Comparison of ENCODE assay signal across 1 cellular context in the genomic region with DNA sequence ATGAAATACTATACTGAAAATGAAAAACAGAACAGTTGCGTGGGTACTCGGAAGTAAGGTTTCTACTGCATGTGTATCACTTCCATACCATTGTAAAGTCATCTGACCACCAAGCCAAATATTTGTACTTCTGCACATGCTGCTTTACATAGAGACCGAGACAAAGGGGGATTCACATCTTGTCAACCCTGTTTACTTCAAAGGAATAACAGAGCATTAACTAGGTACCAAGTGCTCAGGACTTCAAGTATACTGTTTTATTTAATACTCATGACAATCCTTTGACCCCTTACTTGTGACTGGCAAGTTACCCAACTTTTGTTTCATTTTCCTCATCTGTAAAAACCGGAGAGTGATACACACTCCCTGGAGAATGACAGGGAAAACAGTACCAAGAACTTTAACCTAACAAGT.
TF ChIP-seq lines count a peak whose summit lies in the region.

No MANE protein-coding gene starts in this region.

TF ChIP-seq in HepG2, 621 proteins besides CTCF, POLR2A, EP300 and RAD21 (continued from another document and continues in another):
- TF ChIP-seq SSRP1 (CRISPR knock-in tag; IDR thresholded peaks at IDR 0.05) (no peak), ZNF773 (CRISPR knock-in tag; IDR thresholded peaks at IDR 0.05; ENCODE audit: borderline replicate concordance) (no peak), KDM1A (CRISPR knock-in tag; IDR thresholded peaks at IDR 0.05) (no peak), ZSCAN5A (CRISPR knock-in tag; IDR thresholded peaks at IDR 0.05; ENCODE audit: borderline replicate concordance) (no peak), ZZZ3 (CRISPR knock-in tag; IDR thresholded peaks at IDR 0.05; ENCODE audit: borderline replicate concordance) (no peak), KAT8 (CRISPR knock-in tag; IDR thresholded peaks at IDR 0.05) (peak; percentile 50; the same call in 1 of the 2 replicates), HOMEZ (CRISPR knock-in tag; IDR thresholded peaks at IDR 0.05; ENCODE audit: low read depth) (no peak), NR2F2 (IDR thresholded peaks at IDR 0.05; ENCODE audit: borderline replicate concordance, low read depth) (peak; percentile 56; the same call in 1 of the 2 replicates), MYNN (CRISPR knock-in tag; IDR thresholded peaks at IDR 0.05; ENCODE audit: low read depth) (no peak), ZBTB33 (CRISPR knock-in tag; IDR thresholded peaks at IDR 0.05) (no peak), ZNF142 (CRISPR knock-in tag; IDR thresholded peaks at IDR 0.05) (0 out of 2 replicates have a peak, but pooled peaks have one; percentile 20), SALL2 (CRISPR knock-in tag; IDR thresholded peaks at IDR 0.05) (no peak), ZBTB42 (CRISPR knock-in tag; IDR thresholded peaks at IDR 0.05) (no peak), ZBTB38 (CRISPR knock-in tag; IDR thresholded peaks at IDR 0.05) (no peak), TCF7 (IDR thresholded peaks at IDR 0.05; ENCODE audit: low read depth) (peak; percentile 74), MXD4 (CRISPR knock-in tag; IDR thresholded peaks at IDR 0.05) (peak; percentile 73), EHMT2 (IDR thresholded peaks at IDR 0.05; ENCODE audit: borderline replicate concordance, low read depth, low read length) (no peak), ZNF615 (CRISPR knock-in tag; IDR thresholded peaks at IDR 0.05; ENCODE audit: borderline replicate concordance) (no peak), NR2C2 (CRISPR knock-in tag; IDR thresholded peaks at IDR 0.05; ENCODE audit: borderline replicate concordance) (0 out of 2 replicates have a peak, but pooled peaks have one; percentile 46), MEF2D (CRISPR knock-in tag; IDR thresholded peaks at IDR 0.05) (no peak), ZNF33B (CRISPR knock-in tag; IDR thresholded peaks at IDR 0.05) (no peak), ZNF674 (CRISPR knock-in tag; IDR thresholded peaks at IDR 0.05; ENCODE audit: low read depth) (no peak), TBX3 (IDR thresholded peaks at IDR 0.05; ENCODE audit: borderline replicate concordance) (0 out of 2 replicates have a peak, but pooled peaks have one; percentile 33), PHF21A (CRISPR knock-in tag; IDR thresholded peaks at IDR 0.05) (peak; percentile 60; the same call in 1 of the 2 replicates), RELA (CRISPR knock-in tag; IDR thresholded peaks at IDR 0.05) (no peak), TEAD3 (CRISPR knock-in tag; optimal IDR thresholded peaks at IDR 0.05; ENCODE audit: borderline replicate concordance) (peak; percentile 82), ZNF737 (CRISPR knock-in tag; IDR thresholded peaks at IDR 0.05; ENCODE audit: borderline replicate concordance) (no peak), RNF2 (conservative IDR thresholded peaks at IDR 0.05; ENCODE audit: low read depth) (no peak), TCF7L2 (IDR thresholded peaks at IDR 0.05; ENCODE audit: low read depth, low read length) (peak; percentile 34; the same call in 1 of the 2 replicates), RBFOX2 (IDR thresholded peaks at IDR 0.05; ENCODE audit: low read depth, low read length) (no peak), ZNF644 (CRISPR knock-in tag; IDR thresholded peaks at IDR 0.05; ENCODE audit: low read depth) (no peak), HMG20A (CRISPR knock-in tag; IDR thresholded peaks at IDR 0.05; ENCODE audit: borderline replicate concordance) (peak; percentile 51; the same call in 1 of the 2 replicates), SIX1 (CRISPR knock-in tag; IDR thresholded peaks at IDR 0.05; ENCODE audit: borderline replicate concordance) (no peak), CCDC6 (CRISPR knock-in tag; IDR thresholded peaks at IDR 0.05) (no peak), ZNF251 (CRISPR knock-in tag; IDR thresholded peaks at IDR 0.05) (no peak), CREB1 (IDR thresholded peaks at IDR 0.05) (no peak), CREB1 (CRISPR knock-in tag; IDR thresholded peaks at IDR 0.05) (no peak), RBM22 (optimal IDR thresholded peaks at IDR 0.05; ENCODE audit: low read length) (no peak)
- TF ChIP-seq, protein P1, sequence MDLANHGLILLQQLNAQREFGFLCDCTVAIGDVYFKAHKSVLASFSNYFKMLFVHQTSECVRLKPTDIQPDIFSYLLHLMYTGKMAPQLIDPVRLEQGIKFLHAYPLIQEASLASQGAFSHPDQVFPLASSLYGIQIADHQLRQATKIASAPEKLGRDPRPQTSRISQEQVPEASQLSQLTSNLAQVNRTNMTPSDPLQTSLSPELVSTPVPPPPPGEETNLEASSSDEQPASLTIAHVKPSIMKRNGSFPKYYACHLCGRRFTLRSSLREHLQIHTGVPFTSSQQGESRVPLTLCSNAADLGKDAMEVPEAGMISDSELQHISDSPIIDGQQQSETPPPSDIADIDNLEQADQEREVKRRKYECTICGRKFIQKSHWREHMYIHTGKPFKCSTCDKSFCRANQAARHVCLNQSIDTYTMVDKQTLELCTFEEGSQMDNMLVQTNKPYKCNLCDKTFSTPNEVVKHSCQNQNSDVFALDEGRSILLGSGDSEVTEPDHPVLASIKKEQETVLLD (CRISPR knock-in tag; IDR thresholded peaks at IDR 0.05; ENCODE audit: low read depth), result no peak
- TF ChIP-seq, protein P2, sequence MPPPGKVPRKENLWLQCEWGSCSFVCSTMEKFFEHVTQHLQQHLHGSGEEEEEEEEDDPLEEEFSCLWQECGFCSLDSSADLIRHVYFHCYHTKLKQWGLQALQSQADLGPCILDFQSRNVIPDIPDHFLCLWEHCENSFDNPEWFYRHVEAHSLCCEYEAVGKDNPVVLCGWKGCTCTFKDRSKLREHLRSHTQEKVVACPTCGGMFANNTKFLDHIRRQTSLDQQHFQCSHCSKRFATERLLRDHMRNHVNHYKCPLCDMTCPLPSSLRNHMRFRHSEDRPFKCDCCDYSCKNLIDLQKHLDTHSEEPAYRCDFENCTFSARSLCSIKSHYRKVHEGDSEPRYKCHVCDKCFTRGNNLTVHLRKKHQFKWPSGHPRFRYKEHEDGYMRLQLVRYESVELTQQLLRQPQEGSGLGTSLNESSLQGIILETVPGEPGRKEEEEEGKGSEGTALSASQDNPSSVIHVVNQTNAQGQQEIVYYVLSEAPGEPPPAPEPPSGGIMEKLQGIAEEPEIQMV (CRISPR knock-in tag; IDR thresholded peaks at IDR 0.05; ENCODE audit: low read depth), result no peak
- TF ChIP-seq, protein P3, sequence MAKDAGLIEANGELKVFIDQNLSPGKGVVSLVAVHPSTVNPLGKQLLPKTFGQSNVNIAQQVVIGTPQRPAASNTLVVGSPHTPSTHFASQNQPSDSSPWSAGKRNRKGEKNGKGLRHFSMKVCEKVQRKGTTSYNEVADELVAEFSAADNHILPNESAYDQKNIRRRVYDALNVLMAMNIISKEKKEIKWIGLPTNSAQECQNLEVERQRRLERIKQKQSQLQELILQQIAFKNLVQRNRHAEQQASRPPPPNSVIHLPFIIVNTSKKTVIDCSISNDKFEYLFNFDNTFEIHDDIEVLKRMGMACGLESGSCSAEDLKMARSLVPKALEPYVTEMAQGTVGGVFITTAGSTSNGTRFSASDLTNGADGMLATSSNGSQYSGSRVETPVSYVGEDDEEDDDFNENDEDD (CRISPR knock-in tag; IDR thresholded peaks at IDR 0.05; ENCODE audit: borderline replicate concordance), result no peak
- TF ChIP-seq, protein P4, sequence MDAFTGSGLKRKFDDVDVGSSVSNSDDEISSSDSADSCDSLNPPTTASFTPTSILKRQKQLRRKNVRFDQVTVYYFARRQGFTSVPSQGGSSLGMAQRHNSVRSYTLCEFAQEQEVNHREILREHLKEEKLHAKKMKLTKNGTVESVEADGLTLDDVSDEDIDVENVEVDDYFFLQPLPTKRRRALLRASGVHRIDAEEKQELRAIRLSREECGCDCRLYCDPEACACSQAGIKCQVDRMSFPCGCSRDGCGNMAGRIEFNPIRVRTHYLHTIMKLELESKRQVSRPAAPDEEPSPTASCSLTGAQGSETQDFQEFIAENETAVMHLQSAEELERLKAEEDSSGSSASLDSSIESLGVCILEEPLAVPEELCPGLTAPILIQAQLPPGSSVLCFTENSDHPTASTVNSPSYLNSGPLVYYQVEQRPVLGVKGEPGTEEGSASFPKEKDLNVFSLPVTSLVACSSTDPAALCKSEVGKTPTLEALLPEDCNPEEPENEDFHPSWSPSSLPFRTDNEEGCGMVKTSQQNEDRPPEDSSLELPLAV (CRISPR knock-in tag; conservative IDR thresholded peaks at IDR 0.05; ENCODE audit: low read depth), result no peak
- TF ChIP-seq, protein P5, sequence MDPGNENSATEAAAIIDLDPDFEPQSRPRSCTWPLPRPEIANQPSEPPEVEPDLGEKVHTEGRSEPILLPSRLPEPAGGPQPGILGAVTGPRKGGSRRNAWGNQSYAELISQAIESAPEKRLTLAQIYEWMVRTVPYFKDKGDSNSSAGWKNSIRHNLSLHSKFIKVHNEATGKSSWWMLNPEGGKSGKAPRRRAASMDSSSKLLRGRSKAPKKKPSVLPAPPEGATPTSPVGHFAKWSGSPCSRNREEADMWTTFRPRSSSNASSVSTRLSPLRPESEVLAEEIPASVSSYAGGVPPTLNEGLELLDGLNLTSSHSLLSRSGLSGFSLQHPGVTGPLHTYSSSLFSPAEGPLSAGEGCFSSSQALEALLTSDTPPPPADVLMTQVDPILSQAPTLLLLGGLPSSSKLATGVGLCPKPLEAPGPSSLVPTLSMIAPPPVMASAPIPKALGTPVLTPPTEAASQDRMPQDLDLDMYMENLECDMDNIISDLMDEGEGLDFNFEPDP (CRISPR knock-in tag; conservative IDR thresholded peaks at IDR 0.05), result no peak
